Comparison of ENCODE assay signal across 10 cellular contexts in the genomic region with DNA sequence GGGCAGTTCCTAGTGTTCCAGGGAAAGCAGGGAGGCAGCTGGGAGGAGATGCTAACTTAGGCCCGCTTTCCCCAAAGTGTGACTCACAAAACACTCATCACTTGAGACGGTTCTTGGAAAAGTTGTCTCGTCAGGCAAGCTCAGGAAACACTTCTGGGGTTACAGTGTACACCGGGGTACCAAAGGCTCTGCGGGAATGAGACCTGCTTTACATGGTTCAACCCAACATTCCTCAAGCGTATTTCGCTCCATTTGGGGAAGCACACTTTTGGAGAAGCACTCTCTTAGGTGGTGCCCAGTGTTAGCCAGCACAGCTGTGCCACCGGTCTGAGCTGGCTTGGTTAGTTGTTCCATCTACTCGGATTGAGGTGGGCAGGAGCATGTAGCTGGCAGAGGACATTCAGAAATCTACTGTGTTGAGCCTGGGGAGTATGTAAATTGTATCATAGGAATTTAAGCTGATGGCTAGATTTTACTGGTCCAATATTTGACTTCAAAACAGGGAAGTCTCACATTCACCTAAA. TPM values are rescaled to one million over a fixed set of nuclear protein-coding genes. Genes with fewer than 3 reads are reported as not detected.
DNase-seq lines count a peak whose midpoint lies in the region; ATAC-seq, FAIRE-seq and TF ChIP-seq lines count a peak whose summit lies in the region.
"Had no signal": no experiment of that assay in that cellular context is flagged by ENCODE, and none has a peak within 500 bp of the region (broad histone marks: within the 10 kb centered on the region; RNA-seq: fewer than 3 reads in every experiment).

No MANE protein-coding gene starts in this region.

- H2BK15ac ChIP-seq in IMR-90 (ENCODE audit: low read depth, low read length), result peak overlapping the region; percentile 0; the same call in 1 of the 3 replicates

- ATAC-seq in A549 (peak; percentile 68 to 75; a peak in 5 of 6 replicates), IMR-90 (ENCODE audit: low read depth) (peak; percentile 89), GM18870 (IDR thresholded peaks at IDR 0.05; ENCODE audit: unreplicated experiment) (no peak), GM19023 (IDR thresholded peaks at IDR 0.05; ENCODE audit: unreplicated experiment) (no peak), GM18517 (IDR thresholded peaks at IDR 0.05; ENCODE audit: unreplicated experiment) (no peak)
- ATAC-seq in effector memory CD8-positive, alpha-beta T cell (replicated peaks), result no peak

- no peak for FAIRE-seq in A549 (lab: Jason Lieb, UNC)
- FAIRE-seq: pancreas had no signal

- H2AK5ac ChIP-seq in IMR-90 (ENCODE audit: low read depth, low read length), result peak overlapping the region; percentile 83; the same call in 1 of the 2 replicates

- TF ChIP-seq POLR2A in A549 (IDR thresholded peaks at IDR 0.05; ENCODE audit: low read length) (no peak), IMR-90 (IDR thresholded peaks at IDR 0.05; ENCODE audit: low read depth, low read length) (no peak)

- peak overlapping the region; percentile 45 for H2AFZ ChIP-seq in IMR-90 (replicated peaks; ENCODE audit: low read length, poor library complexity)

- WGBS in A549 (ENCODE audit: missing lambda C conversion rate), result 39% methylated on average over 9 of the region's 9 CpGs
- WGBS in IMR-90 (ENCODE audit: extremely low coverage in 2 of 2, insufficient read length in 1 of 2), 2 experiments, result 55% methylated on average over 3 of the region's 9 CpGs; no CpG with 5 or more reads in 1 of the 2 experiments

- peaks cover 63 to 70% of the 10 kb centered on the region in 2 donors for H3K4me1 Mint-ChIP-seq in effector memory CD8-positive, alpha-beta T cell (ENCODE audit: low read depth in 2 of 2)

- peaks cover 9% of the 10 kb centered on the region for H4K20me1 ChIP-seq in IMR-90 (ENCODE audit: insufficient read depth, low read length)

- H3K4me2 ChIP-seq in A549 (peak overlapping the region; percentile 61), IMR-90 (ENCODE audit: low read depth, low read length) (peak overlapping the region; percentile 52)

- no peak overlapping the region for H2AK9ac ChIP-seq in IMR-90 (replicated peaks; ENCODE audit: low read depth, low read length, poor library complexity)

- peak overlapping the region; percentile 44 for H2BK20ac ChIP-seq in IMR-90 (ENCODE audit: low read depth, low read length)

- H3K36me3 Mint-ChIP-seq in effector memory CD8-positive, alpha-beta T cell (ENCODE audit: insufficient read depth), result peaks cover 90% of the 10 kb centered on the region

- H3K79me1 ChIP-seq in IMR-90 (ENCODE audit: low read depth in 1 of 2, low read length in 2 of 2), result peaks cover 59 to 81% of the 10 kb centered on the region in 2 experiments

- H3K4ac ChIP-seq in IMR-90 (ENCODE audit: low read depth, low read length), result peak overlapping the region; percentile 53

- no peak overlapping the region for H3K56ac ChIP-seq in IMR-90 (ENCODE audit: extremely low read depth, insufficient read depth, low read length)

- peak overlapping the region; percentile 27 to 67; a peak in 4 of 6 replicates for H3K27ac ChIP-seq in A549
- H3K27ac ChIP-seq in IMR-90 (ENCODE audit: insufficient read depth, low read length), result peak overlapping the region; percentile 23

- H3K36me3 ChIP-seq in IMR-90 (ENCODE audit: control insufficient read depth, insufficient read depth, low read length), result peaks cover 38% of the 10 kb centered on the region

- H3K4me3 ChIP-seq in A549 (no peak overlapping the region), IMR-90 (ENCODE audit: insufficient read depth, low read depth, low read length) (no peak overlapping the region)
- H3K4me3 ChIP-seq: pancreas had no signal

- H3K9me3 Mint-ChIP-seq in effector memory CD8-positive, alpha-beta T cell, result no peaks in the 10 kb centered on the region

- peak; percentile 52 to 65 for DNase-seq in A549 (ENCODE audit: low read depth in 1 of 2, low spot score in 1 of 2)
- peak; percentile 90 for DNase-seq in IMR-90
- DNase-seq in effector memory CD8-positive, alpha-beta T cell, result no peak
- peak; percentile 81 for DNase-seq in myocyte (ENCODE audit: low read depth)
- no peak for DNase-seq in NCI-H2227 treated with DMSO at 0.1 percent for 48 hours (lab: John Stamatoyannopoulos, UW)
- DNase-seq: activated T-cell treated with anti-CD3 and anti-CD28 coated beads for 4 hours, pancreas had no signal

- dilution Hi-C loops in IMR-90 (cut with HindIII; ENCODE audit: low sequenced_read_pairs, unreplicated experiment), result no loop called here

- H3K27ac Mint-ChIP-seq in effector memory CD8-positive, alpha-beta T cell, result peak overlapping the region; percentile 97

- CTCF ChIA-PET in A549 (lab: Yijun Ruan, JAX), result interaction anchor here (0.7 to 2.6 kb wide), 9 partner anchors 19 to 94 kb away, joined by 3 to 11 read pairs (median 4); no protein-coding TSS in a partner anchor
- CTCF ChIA-PET in IMR-90 (lab: Yijun Ruan, JAX), result interaction anchor here (1.0 kb wide), 1 partner anchor 94 kb away, joined by 6 read pairs; no protein-coding TSS in a partner anchor

- peaks cover 34% of the 10 kb centered on the region for H3K9me1 ChIP-seq in IMR-90 (ENCODE audit: insufficient read depth, low read length)

- TF ChIP-seq RAD21 in A549 (conservative IDR thresholded peaks at IDR 0.05 in 1 of 2, IDR thresholded peaks at IDR 0.05 in 1 of 2) (no peak), IMR-90 (IDR thresholded peaks at IDR 0.05; ENCODE audit: low read length) (peak; percentile 15; the same call in 1 of the 2 replicates)

- peak overlapping the region; percentile 39 for H2BK120ac ChIP-seq in IMR-90 (ENCODE audit: low read depth, low read length)

- H4K91ac ChIP-seq in IMR-90 (ENCODE audit: insufficient read depth, low read depth, low read length), result 0 out of 2 replicates have a peak overlapping the region, but pooled peaks have one; percentile 17

- POLR2A ChIA-PET in A549 (lab: Yijun Ruan, JAX) (interaction anchor here (0.8 to 1.2 kb wide), 3 partner anchors 29 to 35 kb away, joined by 3 to 5 read pairs (median 3); a partner anchor contains a TSS), IMR-90 (lab: Charles Lee; ENCODE audit: unreplicated experiment) (no interaction called here)

- H3K9ac ChIP-seq in IMR-90 (ENCODE audit: low read depth, low read length), result no peak overlapping the region

- H3K4me1 ChIP-seq in A549, result peaks cover 79% of the 10 kb centered on the region
- H3K4me1 ChIP-seq in IMR-90 (ENCODE audit: control insufficient read depth, insufficient read depth, low read length), result peaks cover 9% of the 10 kb centered on the region

- in situ Hi-C loops in IMR-90 (cut with MboI; ENCODE audit: low sequenced_read_pairs), result no loop called here

- peak overlapping the region; percentile 47 for H2BK5ac ChIP-seq in IMR-90 (ENCODE audit: low read depth, low read length, poor library complexity, severe bottlenecking)

- no peak for TF ChIP-seq EP300 in A549 (IDR thresholded peaks at IDR 0.05)

- H3K4me3 Mint-ChIP-seq in effector memory CD8-positive, alpha-beta T cell, result peak overlapping the region in 1 of 2 donors; percentile 18

- H3K14ac ChIP-seq in IMR-90 (replicated peaks; ENCODE audit: low read depth, low read length), result peak overlapping the region; percentile 23; the same call in 1 of the 2 replicates

- no peak overlapping the region for H4K5ac ChIP-seq in IMR-90 (ENCODE audit: low read depth, low read length)

- peak overlapping the region; percentile 28; the same call in 1 of the 2 replicates for H3K18ac ChIP-seq in IMR-90 (ENCODE audit: low read depth, low read length)

- H3K9me3 ChIP-seq in A549 (no peaks in the 10 kb centered on the region), IMR-90 (ENCODE audit: control insufficient read depth, insufficient read depth, low read length) (no peaks in the 10 kb centered on the region)
- H3K9me3 ChIP-seq: pancreas had no signal

- TF ChIP-seq CTCF in A549 (IDR thresholded peaks at IDR 0.05) (no peak), IMR-90 (conservative IDR thresholded peaks at IDR 0.05; ENCODE audit: low read depth, low read length) (no peak)

- BruUV-seq in IMR-90 (replicated peaks; lab: Mats Ljungman, UMichigan), result no TSS peak

- H3K27me3 Mint-ChIP-seq in effector memory CD8-positive, alpha-beta T cell, result no peaks in the 10 kb centered on the region

- intact Hi-C loops in IMR-90 (cut with micrococcal nuclease), result loop anchor here (2.0 to 5.0 kb wide), 3 partner anchors 26 to 55 kb away; a partner anchor contains a TSS

- no peaks in the 10 kb centered on the region for H3K27me3 ChIP-seq in IMR-90 (ENCODE audit: control insufficient read depth, insufficient read depth, low read length)
- H3K27me3 ChIP-seq: pancreas had no signal

- H3K23ac ChIP-seq in IMR-90 (ENCODE audit: low read depth, low read length), result peak overlapping the region; percentile 51; the same call in 1 of the 2 replicates

- H4K8ac ChIP-seq in IMR-90 (ENCODE audit: low read depth in 2 of 2, low read length in 2 of 2), result peak overlapping the region in 1 of 2 experiments; percentile 42; a peak in 1 of 4 replicates

TF ChIP-seq in A549, 52 proteins besides CTCF, POLR2A, EP300 and RAD21 (continues in another document):
- no peak for TF ChIP-seq RFX5 (IDR thresholded peaks at IDR 0.05)
- no peak for TF ChIP-seq RARB (CRISPR knock-in tag; IDR thresholded peaks at IDR 0.05)
- TF ChIP-seq KDM1A (IDR thresholded peaks at IDR 0.05; ENCODE audit: low read depth), result no peak

TF ChIP-seq in IMR-90, 13 proteins besides CTCF, POLR2A, EP300 and RAD21 (continues in another document):
- TF ChIP-seq BHLHE40 (IDR thresholded peaks at IDR 0.05; ENCODE audit: low read depth, low read length), result no peak

RNA-seq across cellular contexts. Expression of a gene that starts 34.8 kb away (rescaled TPM):
- 180 and 191 TPM in 2 replicates for polyA plus RNA-seq in A549 (2011; rRNA removed)
- 52.5 and 77.2 TPM in 2 replicates for polyA plus RNA-seq in A549 (2012; cell fraction: cytosol; rRNA removed)
- polyA plus RNA-seq in A549 (2012; cell fraction: nucleus; rRNA removed), result 58.3 and 75.3 TPM in 2 replicates
- polyA plus RNA-seq in A549 (2017; fragmentation: RNase III; extraction: RNeasy Plus Mini Kit Qiagen cat#74134 plus additional on column Dnase treatment), result 140 to 182 TPM (median 167 TPM) in 3 replicates
- 251 and 259 TPM in 2 replicates for polyA minus RNA-seq in A549 (2011; rRNA and poly(A)+ RNA removed)
- 8.8 and 11.9 TPM in 2 replicates for total RNA-seq in IMR-90 (2012; rRNA removed)
- polyA plus RNA-seq in IMR-90 (2012; rRNA removed), result 37.6 and 37.8 TPM in 2 replicates
- 28.7 and 34.0 TPM in 2 replicates for polyA plus RNA-seq in IMR-90 (2012; cell fraction: cytosol; rRNA removed)
- polyA plus RNA-seq in IMR-90 (2012; cell fraction: nucleus; rRNA removed; ENCODE audit: low replicate concordance), result 15.4 and 23.3 TPM in 2 replicates
- 36.5 and 39.4 TPM in 2 replicates for total RNA-seq in myocyte
- polyA plus RNA-seq in myocyte (2012), result 118 TPM

RNA-seq across cellular contexts. Expression of a gene that starts 55.8 kb away (rescaled TPM):
- polyA plus RNA-seq in A549 (2011; rRNA removed), result 25.3 and 26.0 TPM in 2 replicates
- polyA plus RNA-seq in A549 (2012; cell fraction: cytosol; rRNA removed), result 8.5 and 10.5 TPM in 2 replicates
- 4.8 and 6.9 TPM in 2 replicates for polyA plus RNA-seq in A549 (2012; cell fraction: nucleus; rRNA removed)
- polyA plus RNA-seq in A549 (2017; fragmentation: RNase III; extraction: RNeasy Plus Mini Kit Qiagen cat#74134 plus additional on column Dnase treatment), result 25.0 to 26.5 TPM (median 25.6 TPM) in 3 replicates
- polyA minus RNA-seq in A549 (2011; rRNA and poly(A)+ RNA removed), result 17.4 and 18.3 TPM in 2 replicates
- 36.0 and 37.8 TPM in 2 replicates for total RNA-seq in IMR-90 (2012; rRNA removed)
- 8.6 and 11.1 TPM in 2 replicates for polyA plus RNA-seq in IMR-90 (2012; rRNA removed)
- 3.0 and 4.1 TPM in 2 replicates for polyA plus RNA-seq in IMR-90 (2012; cell fraction: cytosol; rRNA removed)
- polyA plus RNA-seq in IMR-90 (2012; cell fraction: nucleus; rRNA removed; ENCODE audit: low replicate concordance), result 1.4 and 6.1 TPM in 2 replicates
- total RNA-seq in myocyte, result 19.6 and 20.3 TPM in 2 replicates
- polyA plus RNA-seq in myocyte (2012), result 11.8 TPM

Comparison
In these comparisons a context has a peak if more than half of its experiments do, and no peak if none do; other contexts are left out.
1. ATAC-seq: peak in A549 (2 of 2) and IMR-90 (single experiment); none in effector memory CD8-positive, alpha-beta T cell (single experiment), GM18870 (single experiment), GM19023 (single experiment) and GM18517 (single experiment).
2. DNase-seq: peak in A549 (2 of 2), IMR-90 (single experiment) and myocyte (single experiment); none in effector memory CD8-positive, alpha-beta T cell (0 of 3) and NCI-H2227 treated with DMSO at 0.1 percent for 48 hours (single experiment).